ENCODE assay signal across 30 cellular contexts in genomic region chr20:47859255-47859654, GRCh38.
DNase-seq lines count a peak whose midpoint lies in the region; ATAC-seq and TF ChIP-seq lines count a peak whose summit lies in the region.
"Had no signal": no experiment of that assay in that cellular context is flagged by ENCODE, and none has a peak within 500 bp of the region (broad histone marks: within the 10 kb centered on the region; RNA-seq: fewer than 3 reads in every experiment).

No MANE protein-coding gene starts in this region.

- intact Hi-C loops in Right ventricle myocardium inferior (cut with DNase I) (loop anchor here (5.0 kb wide), 2 partner anchors 72 to 763 kb away; partner anchors contain the start of gene SULF2), cardiac septum (cut with DNase I) (no loop called here)

- ATAC-seq in Right ventricle myocardium inferior (peak; percentile 20), HG03460 (IDR thresholded peaks at IDR 0.05; ENCODE audit: unreplicated experiment) (no peak), gastroesophageal sphincter (no peak)
- ATAC-seq: activated CD4-positive, alpha-beta T cell treated with anti-CD3 and anti-CD28 coated beads for 36 hours; activated CD8-positive, alpha-beta T cell treated with anti-CD3 and anti-CD28 coated beads for 36 hours; left lung; Panc1 had no signal

- TF ChIP-seq POLR2A in gastroesophageal sphincter (IDR thresholded peaks at IDR 0.05) = no peak

- TF ChIP-seq EP300 in gastroesophageal sphincter (IDR thresholded peaks at IDR 0.05) = no peak

- WGBS in gastroesophageal sphincter (ENCODE audit: low coverage in 1 of 2), 2 donors = 68 to 70% methylated on average over 3 to 5 of the region's 5 CpGs

- no peaks in the 10 kb centered on the region for H3K27me3 ChIP-seq in gastroesophageal sphincter
- no peaks in the 10 kb centered on the region for H3K27me3 ChIP-seq in HAP-1 (ENCODE audit: low read depth)
- H3K27me3 ChIP-seq: tibial nerve had no signal

- H3K27ac ChIP-seq in gastroesophageal sphincter = no peak overlapping the region
- H3K27ac ChIP-seq: left lung, tibial nerve had no signal

- H3K4me3 ChIP-seq in cardiac fibroblast (replicated peaks in 1 of 2; ENCODE audit: low read depth in 2 of 2, low read length in 2 of 2) = no peak overlapping the region
- no peak overlapping the region for H3K4me3 ChIP-seq in gastroesophageal sphincter
- H3K4me3 ChIP-seq in HAP-1 = no peak overlapping the region
- H3K4me3 ChIP-seq: heart left ventricle, left lung, prostate gland, tibial nerve had no signal

- H3K9me3 ChIP-seq in gastroesophageal sphincter = peaks cover 0 to 15% (median 0%) of the 10 kb centered on the region in 3 donors
- no peaks in the 10 kb centered on the region for H3K9me3 ChIP-seq in HAP-1
- H3K9me3 ChIP-seq: prostate gland had no signal

- in situ Hi-C loops in HAP-1 (cut with MboI; ENCODE audit: low sequenced_read_pairs) = no loop called here

- DNase-seq in Right ventricle myocardium inferior (ENCODE audit: missing footprints) = no peak
- no peak for DNase-seq in cardiac septum (ENCODE audit: low spot score)
- DNase-seq in cardiac fibroblast (ENCODE audit: low read depth in 2 of 2) = peak; percentile 14 to 26
- peak; percentile 5 for DNase-seq in myocyte (ENCODE audit: low read depth)
- DNase-seq in medulla oblongata (ENCODE audit: extremely low spot score) = no peak
- no peak for DNase-seq in HAP-1 (ENCODE audit: low spot score in 2 of 2)
- DNase-seq: activated CD4-positive, alpha-beta T cell treated with anti-CD3 and anti-CD28 coated beads for 36 hours; activated CD8-positive, alpha-beta memory T cell treated with anti-CD3 and anti-CD28 coated beads, Interleukin-2, amount 50 U/mL, for 48 hours; activated CD8-positive, alpha-beta T cell treated with anti-CD3 and anti-CD28 coated beads for 36 hours; activated naive CD4-positive, alpha-beta T cell treated with anti-CD3 and anti-CD28 coated beads for 36 hours; CD4-positive, alpha-beta T cell; DMS79 treated with DMSO at 0.1 percent for 48 hours; heart left ventricle; islet precursor cell; Kasumi-1; left lung; MV-4-11; naive B cell; NCI-H1436; NCI-H2081; NCI-H524 treated with DMSO at 0.1 percent for 48 hours; nucleus accumbens; stimulated activated CD4-positive, alpha-beta T cell treated with anti-CD3 and anti-CD28 coated beads, Interleukin-15, amount 100 ng/mL, for 24 hours; stimulated activated CD4-positive, alpha-beta T cell treated with anti-CD3 and anti-CD28 coated beads, Interleukin-4, amount 100 ng/mL, for 4 hours; T-helper 9 cell had no signal

- H3K4me1 ChIP-seq in gastroesophageal sphincter (peaks cover 0 to 21% (median 5%) of the 10 kb centered on the region in 3 donors), HAP-1 (peaks cover 11% of the 10 kb centered on the region)
- H3K4me1 ChIP-seq: left lung, prostate gland, tibial nerve had no signal

- no peaks in the 10 kb centered on the region for H3K36me3 ChIP-seq in gastroesophageal sphincter
- H3K36me3 ChIP-seq in HAP-1 (replicated peaks) = no peaks in the 10 kb centered on the region
- H3K36me3 ChIP-seq: heart left ventricle, left lung, prostate gland, tibial nerve had no signal

- no peak for TF ChIP-seq CTCF in cardiac fibroblast (IDR thresholded peaks at IDR 0.05; ENCODE audit: low read depth, low read length)
- TF ChIP-seq CTCF in gastroesophageal sphincter (IDR thresholded peaks at IDR 0.05) = no peak

Comparison
In these comparisons a context has a peak if more than half of its experiments do, and no peak if none do; other contexts are left out.
1. DNase-seq: peak in cardiac fibroblast (2 of 2) and myocyte (single experiment); none in Right ventricle myocardium inferior (single experiment), cardiac septum (single experiment), medulla oblongata (single experiment) and HAP-1 (0 of 2).